11 cellular contexts compared by ENCODE assay signal in the genomic region with DNA sequence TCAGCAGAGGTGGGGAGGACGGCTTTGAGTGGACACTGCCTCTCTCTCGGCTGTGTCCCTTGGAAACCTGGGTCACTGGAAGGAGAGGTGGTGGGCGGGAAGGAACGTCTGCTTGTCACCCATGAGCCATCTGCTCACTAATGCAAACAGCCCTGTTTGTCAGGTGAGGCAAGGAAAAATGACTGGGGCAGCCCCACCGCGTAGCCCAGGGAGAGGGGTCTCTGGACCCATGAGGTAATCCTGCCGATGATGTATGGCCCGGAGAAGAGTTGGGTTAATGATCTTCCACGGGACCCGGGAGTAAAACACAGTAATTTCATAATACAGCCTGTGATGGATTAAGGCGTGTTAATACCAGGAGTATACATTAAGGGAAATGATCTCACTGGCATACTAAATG.
"Had no signal": no experiment of that assay in that cellular context is flagged by ENCODE, and none has a peak within 500 bp of the region (broad histone marks: within the 10 kb centered on the region; RNA-seq: fewer than 3 reads in every experiment).

No MANE protein-coding gene starts in this region.

- FAIRE-seq: H1, H54 had no signal

- H3K36me3 ChIP-seq: HAP-1 had no signal

- H3K4me2 ChIP-seq: GM23338 had no signal

- H3K9ac ChIP-seq: GM23248 had no signal

- H3K4me3 ChIP-seq: GM23248, GM23338, HAP-1 had no signal

- H3K9me3 ChIP-seq: HAP-1 had no signal

- DNase-seq: GM23248, GOT3, H7, H9, HCEC 1CT, HFFc6 had no signal

- H3K4me1 ChIP-seq: HAP-1 had no signal

- ATAC-seq: GM23338, HCT116 had no signal

- H2AFZ ChIP-seq: GM23248, GM23338 had no signal

- H3K27ac ChIP-seq: GM23248 had no signal
